In the genomic region with DNA sequence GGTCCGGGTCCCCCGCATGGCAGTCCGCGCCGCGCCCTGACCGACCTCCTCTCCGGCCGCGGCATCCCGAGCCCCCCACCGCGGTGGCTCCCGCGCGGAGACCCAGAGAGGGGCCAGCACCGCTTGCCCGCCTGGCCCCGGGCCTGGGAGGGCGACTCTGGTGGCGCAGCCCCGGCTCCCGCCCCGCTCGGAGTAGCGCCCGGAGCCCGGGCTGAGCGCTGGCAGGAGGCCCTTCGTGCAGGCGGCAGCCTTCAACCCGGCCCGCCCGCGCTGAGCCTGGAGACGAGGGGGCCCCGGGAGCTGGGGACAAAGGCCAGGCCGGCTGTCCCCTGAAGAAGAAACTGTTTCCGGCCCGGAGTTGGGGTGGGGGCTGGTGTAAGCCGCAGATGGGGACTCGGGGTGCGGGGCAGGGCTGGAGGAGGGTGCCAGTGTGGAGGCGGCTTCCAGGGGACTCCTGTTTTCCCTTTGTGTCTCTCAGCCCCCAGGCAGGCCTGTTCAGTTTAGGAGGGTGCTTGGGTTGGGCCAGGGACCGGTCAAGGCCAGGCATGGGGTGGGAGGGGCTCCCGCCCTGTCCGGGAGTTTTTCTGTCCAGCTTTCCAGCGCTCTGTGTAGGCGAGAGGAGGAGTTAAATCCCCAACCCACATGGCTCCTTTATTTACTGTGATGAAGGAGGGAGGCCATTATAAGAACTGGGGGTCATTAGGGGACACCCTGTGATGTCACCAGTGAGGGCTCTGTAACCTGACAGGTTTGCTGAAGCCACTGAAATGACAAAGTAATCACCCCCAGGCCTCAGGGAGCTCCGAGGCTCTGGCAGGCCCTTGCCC, we compare ENCODE assay signal across 8 cellular contexts. TPM values are rescaled to one million over a fixed set of nuclear protein-coding genes. Genes with fewer than 3 reads are reported as not detected.
DNase-seq lines count a peak whose midpoint lies in the region; ATAC-seq, FAIRE-seq and TF ChIP-seq lines count a peak whose summit lies in the region.

No MANE protein-coding gene starts in this region.

- H3K4me2 ChIP-seq in BLaER1 (peak overlapping the region; percentile 92), H1 (ENCODE audit: insufficient read depth in 1 of 2, low read depth in 2 of 2, low read length in 2 of 2) (peak overlapping the region; percentile 57 to 73)

- ATAC-seq in GM18868 (IDR thresholded peaks at IDR 0.05; ENCODE audit: unreplicated experiment) (no peak), GM18502 (IDR thresholded peaks at IDR 0.05; ENCODE audit: poor library complexity, unreplicated experiment) (no peak)

- no peak overlapping the region for H3K14ac ChIP-seq in H1 (ENCODE audit: insufficient read length)

- no peak overlapping the region for H3K4ac ChIP-seq in H1 (replicated peaks; ENCODE audit: insufficient read length, low read depth, low read length)

- POLR2A ChIA-PET in H1 (lab: Charles Lee; ENCODE audit: partially characterized antibody) (interaction anchor here (0.7 to 2.2 kb wide), 7 partner anchors 11 to 179 kb away, joined by 3 to 6 read pairs (median 3); partner anchors contain the start of gene CEBPG), GM10248 (lab: Yijun Ruan, JAX) (no interaction called here)

- H3K4me1 ChIP-seq in BLaER1 (peaks cover 28% of the 10 kb centered on the region), H1 (replicated peaks in 1 of 4; ENCODE audit: control insufficient read depth in 3 of 4, insufficient read depth in 4 of 4, low read length in 3 of 4) (peaks cover 0 to 4% (median 1%) of the 10 kb centered on the region in 4 experiments; a peak in 4 of 7 replicates), mucosa of rectum (ENCODE audit: control insufficient read depth in 2 of 2, insufficient read depth in 2 of 2, low read length in 2 of 2) (peaks cover 4% of the 10 kb centered on the region in 2 donors)

- peaks cover 3% of the 10 kb centered on the region; the same call in 1 of the 2 replicates for H3K79me1 ChIP-seq in H1 (ENCODE audit: low read depth, low read length)

- no peak overlapping the region for H2BK20ac ChIP-seq in H1 (ENCODE audit: low read length)

- no peaks in the 10 kb centered on the region for H3K27me3 ChIP-seq in BLaER1
- peaks cover 0 to 23% (median 10%) of the 10 kb centered on the region in 4 experiments; a peak in 5 of 7 replicates for H3K27me3 ChIP-seq in H1 (replicated peaks in 1 of 4; ENCODE audit: control insufficient read depth in 3 of 4, extremely low read depth in 1 of 4, insufficient read depth in 3 of 4, low read length in 3 of 4)
- H3K27me3 ChIP-seq in mucosa of rectum (ENCODE audit: control insufficient read depth in 2 of 2, insufficient read depth in 2 of 2, low read length in 2 of 2): peaks cover 6 to 10% of the 10 kb centered on the region in 2 donors

- TF ChIP-seq POLR2A in H1 (IDR thresholded peaks at IDR 0.05; ENCODE audit: control extremely low read depth in 1 of 2, low read depth in 2 of 2, low read length in 2 of 2): no peak

- H3K56ac ChIP-seq in H1 (replicated peaks; ENCODE audit: insufficient read length, low read depth, low read length): no peak overlapping the region

- H3K79me2 ChIP-seq in H1 (ENCODE audit: control insufficient read depth in 1 of 2, insufficient read depth in 2 of 2, low read length in 2 of 2): no peaks in the 10 kb centered on the region

- no peak overlapping the region for H2AK5ac ChIP-seq in H1 (ENCODE audit: low read depth, low read length)

- no peak overlapping the region for H3K23ac ChIP-seq in H1 (ENCODE audit: insufficient read length)

- H3K27ac ChIP-seq in BLaER1: peak overlapping the region; percentile 82
- no peak overlapping the region for H3K27ac ChIP-seq in H1 (ENCODE audit: low read depth, low read length)
- H3K27ac ChIP-seq in mucosa of rectum (ENCODE audit: low read depth in 2 of 2, low read length in 2 of 2): peak overlapping the region in 1 of 2 donors; percentile 23

- peaks cover 3% of the 10 kb centered on the region; the same call in 1 of the 2 replicates for H3K23me2 ChIP-seq in H1 (ENCODE audit: low read depth, low read length)

- peak overlapping the region; percentile 88; the same call in 1 of the 2 replicates for H4K8ac ChIP-seq in H1 (ENCODE audit: extremely low read depth, insufficient read depth, low read length)

- no peak overlapping the region for H2BK5ac ChIP-seq in H1 (ENCODE audit: low read depth, low read length)

- peak; percentile 62 for DNase-seq in LHCN-M2 (ENCODE audit: low read depth)
- DNase-seq in H1 (ENCODE audit: low read depth in 1 of 2, low spot score in 2 of 2): peak in 1 of 2 experiments; percentile 73
- no peak for DNase-seq in GM10248 (ENCODE audit: extremely low spot score)
- no peak for DNase-seq in Ammon's horn (ENCODE audit: low spot score)

- H3K18ac ChIP-seq in H1 (ENCODE audit: extremely low read depth, low read length): no peak overlapping the region

- CTCF ChIA-PET in H1 (lab: Charles Lee; ENCODE audit: partially characterized antibody) (interaction anchor here (0.6 to 3.9 kb wide), 9 partner anchors 8 to 482 kb away, joined by 3 to 21 read pairs (median 3); no protein-coding TSS in a partner anchor), GM10248 (lab: Yijun Ruan, JAX) (interaction anchor here (1.4 to 3.0 kb wide), 3 partner anchors 11 to 583 kb away, joined by 3 to 15 read pairs (median 7); no protein-coding TSS in a partner anchor)

- no peak overlapping the region for H2BK120ac ChIP-seq in H1 (replicated peaks; ENCODE audit: low read depth, low read length)

- no peak overlapping the region for H2BK15ac ChIP-seq in H1 (ENCODE audit: low read length)

- no peak overlapping the region for H4K5ac ChIP-seq in H1 (ENCODE audit: insufficient read length, low read depth, low read length)

- no peak for TF ChIP-seq CTCF in H1 (IDR thresholded peaks at IDR 0.05; ENCODE audit: control extremely low read depth in 1 of 3, insufficient read depth in 1 of 3, low read depth in 1 of 3, low read length in 3 of 3)
- no peak for TF ChIP-seq CTCF in GM10248 (IDR thresholded peaks at IDR 0.05; ENCODE audit: control extremely low read depth, extremely low read depth, low read depth, missing control alignments)

- H3K36me3 ChIP-seq in BLaER1 (peaks cover 36% of the 10 kb centered on the region), H1 (ENCODE audit: control insufficient read depth in 2 of 4, insufficient read depth in 4 of 4, low read length in 3 of 4) (no peaks in the 10 kb centered on the region), mucosa of rectum (ENCODE audit: control insufficient read depth in 2 of 2, insufficient read depth in 2 of 2, low read length in 2 of 2) (no peaks in the 10 kb centered on the region)

- H3K9ac ChIP-seq in BLaER1 (peak overlapping the region; percentile 93), H1 (replicated peaks in 1 of 4; ENCODE audit: extremely low read depth in 1 of 4, low read depth in 3 of 4, low read length in 3 of 4) (0 out of 7 replicates have a peak overlapping the region, but pooled peaks of 1 of the 4 experiments have one; percentile 8), mucosa of rectum (ENCODE audit: low read depth in 1 of 2, low read length in 2 of 2) (peak overlapping the region in 1 of 2 donors; percentile 43)

- no peak overlapping the region; the same call in 1 of the 2 replicates for H2AFZ ChIP-seq in H1 (ENCODE audit: low read length)

- no peak for TF ChIP-seq RAD21 in H1 (IDR thresholded peaks at IDR 0.05 in 1 of 2, conservative IDR thresholded peaks at IDR 0.05 in 1 of 2; ENCODE audit: low read depth in 2 of 2, low read length in 2 of 2)

- H4K20me1 ChIP-seq in BLaER1 (peaks cover 49% of the 10 kb centered on the region), H1 (replicated peaks in 1 of 2; ENCODE audit: control insufficient read depth in 1 of 2, insufficient read depth in 2 of 2, low read length in 2 of 2) (peaks cover 0 to 6% of the 10 kb centered on the region in 2 experiments)

- FAIRE-seq in H1 (lab: Jason Lieb, UNC): no peak

- H3K4me3 ChIP-seq in BLaER1 (peak overlapping the region; percentile 83), H1 (ENCODE audit: extremely low read depth in 1 of 4, insufficient read depth in 2 of 4, low read depth in 3 of 4, low read length in 4 of 4) (peak overlapping the region; percentile 44 to 89 (median 56)), mucosa of rectum (ENCODE audit: low read length in 2 of 2) (peak overlapping the region; percentile 48 to 55)

- no peak for TF ChIP-seq EP300 in H1 (IDR thresholded peaks at IDR 0.05; ENCODE audit: borderline replicate concordance in 1 of 2, low read depth in 2 of 2, low read length in 2 of 2)

- H4K91ac ChIP-seq in H1 (replicated peaks; ENCODE audit: insufficient read length, low read length): no peak overlapping the region

- H3K9me3 ChIP-seq in BLaER1 (no peaks in the 10 kb centered on the region), H1 (ENCODE audit: insufficient read depth in 2 of 2, low read depth in 1 of 2, low read length in 1 of 2) (no peaks in the 10 kb centered on the region), mucosa of rectum (ENCODE audit: control insufficient read depth in 2 of 2, low read length in 2 of 2) (no peaks in the 10 kb centered on the region)

- 10% methylated on average over 30 of the region's 50 CpGs; no CpG with 5 or more reads in 1 of the 2 experiments for WGBS in H1 (ENCODE audit: extremely low coverage in 1 of 2, insufficient coverage in 1 of 2, insufficient read length in 1 of 2, insufficient replicate concordance in 2 of 2, low coverage in 1 of 2, low lambda C conversion rate in 2 of 2, missing lambda C conversion rate in 1 of 2), 2 experiments

- H2BK12ac ChIP-seq in H1 (ENCODE audit: low read depth, low read length): no peak overlapping the region

RNA-seq across cellular contexts. Expression of gene LRP3, which starts 1.0 kb away (rescaled TPM):
- total RNA-seq in LHCN-M2 (2014; rRNA removed): 63.6 and 67.1 TPM in 2 replicates
- polyA plus RNA-seq in LHCN-M2 (2012): 31.5 TPM
- total RNA-seq in H1 (2021; fragmentation: NEBNext Ultra II Directional; extraction: Animal tissue kit (Norgen Biotek cat#: 25700)): 33.7 and 33.9 TPM in 2 replicates
- polyA plus RNA-seq in H1 (2011; rRNA removed): 30.3 and 40.2 TPM in 2 replicates
- polyA plus RNA-seq in H1 (2011; cell fraction: cytosol; rRNA removed): 25.6 TPM
- 125 TPM for polyA plus RNA-seq in H1 (2011; cell fraction: nucleus; rRNA removed)
- polyA plus RNA-seq in H1 (2012, experiment 1 of 2): 20.2 to 35.8 TPM (median 29.2 TPM) in 4 replicates
- polyA plus RNA-seq in H1 (2012, experiment 2 of 2): 19.0 TPM
- polyA plus RNA-seq in H1 (2013, experiment 1 of 2): 33.7 TPM
- 38.3 TPM for polyA plus RNA-seq in H1 (2013, experiment 2 of 2)
- 9.8 and 12.1 TPM in 2 replicates for polyA minus RNA-seq in H1 (2011; rRNA and poly(A)+ RNA removed)
- polyA minus RNA-seq in H1 (2011; cell fraction: cytosol; rRNA and poly(A)+ RNA removed): 23.4 TPM
- 23.0 TPM for polyA minus RNA-seq in H1 (2011; cell fraction: nucleus; rRNA and poly(A)+ RNA removed)

RNA-seq across cellular contexts. Expression of gene SLC7A10, which starts 30.6 kb away (rescaled TPM):
- not detected in 2 replicates for total RNA-seq in LHCN-M2 (2014; rRNA removed)
- 0.05 TPM for polyA plus RNA-seq in LHCN-M2 (2012)
- 3.2 and 3.7 TPM in 2 replicates for total RNA-seq in H1 (2021; fragmentation: NEBNext Ultra II Directional; extraction: Animal tissue kit (Norgen Biotek cat#: 25700))
- 7.1 and 11.5 TPM in 2 replicates for polyA plus RNA-seq in H1 (2011; rRNA removed)
- polyA plus RNA-seq in H1 (2011; cell fraction: cytosol; rRNA removed): 5.3 TPM
- 17.8 TPM for polyA plus RNA-seq in H1 (2011; cell fraction: nucleus; rRNA removed)
- 3.7 to 6.3 TPM (median 4.5 TPM) in 4 replicates for polyA plus RNA-seq in H1 (2012, experiment 1 of 2)
- 3.0 TPM for polyA plus RNA-seq in H1 (2012, experiment 2 of 2)
- polyA plus RNA-seq in H1 (2013, experiment 1 of 2): 4.2 TPM
- polyA plus RNA-seq in H1 (2013, experiment 2 of 2): 4.0 TPM
- polyA minus RNA-seq in H1 (2011; rRNA and poly(A)+ RNA removed): 2.2 and 2.9 TPM in 2 replicates
- polyA minus RNA-seq in H1 (2011; cell fraction: cytosol; rRNA and poly(A)+ RNA removed): 3.4 TPM
- 3.1 TPM for polyA minus RNA-seq in H1 (2011; cell fraction: nucleus; rRNA and poly(A)+ RNA removed)
